ENCODE assay signal across 15 cellular contexts in genomic region chr10:64630534-64630933, GRCh38.
DNase-seq lines count a peak whose midpoint lies in the region; ATAC-seq and TF ChIP-seq lines count a peak whose summit lies in the region.
"Had no signal": no experiment of that assay in that cellular context is flagged by ENCODE, and none has a peak within 500 bp of the region (broad histone marks: within the 10 kb centered on the region; RNA-seq: fewer than 3 reads in every experiment).

No MANE protein-coding gene starts in this region.

- H4K20me1 ChIP-seq in neural progenitor cell (ENCODE audit: low read depth), result no peaks in the 10 kb centered on the region
- H4K20me1 ChIP-seq: BLaER1 treated with 17β-estradiol and CSF1 and Interleukin-3, amounts not matched to agents 10 nM and 100 nM had no signal

- H3K36me3 Mint-ChIP-seq in neural progenitor cell, result no peaks in the 10 kb centered on the region
- H3K36me3 Mint-ChIP-seq: CD8-positive, alpha-beta T cell had no signal

- H3K4me2 ChIP-seq in neural progenitor cell, result no peak overlapping the region
- H3K4me2 ChIP-seq: BLaER1 treated with 17β-estradiol and CSF1 and Interleukin-3, amounts not matched to agents 10 nM and 100 nM; GM23338 had no signal

- no peaks in the 10 kb centered on the region for H3K9me3 ChIP-seq in neural progenitor cell (ENCODE audit: low read depth)

- no peak overlapping the region for H3K9ac ChIP-seq in neural progenitor cell
- H3K9ac ChIP-seq: BLaER1 treated with 17β-estradiol and CSF1 and Interleukin-3, amounts not matched to agents 10 nM and 100 nM had no signal

- DNase-seq in NCI-H82 (lab: John Stamatoyannopoulos, UW) (peak; percentile 7), NCI-H82 treated with DMSO at 0.1 percent for 48 hours (lab: John Stamatoyannopoulos, UW; ENCODE audit: unreplicated experiment) (no peak), NCI-H510A (lab: John Stamatoyannopoulos, UW) (peak; percentile 3), dorsolateral prefrontal cortex (peak in 3 of 10 donors; percentile 24 to 57 (median 43)), neural progenitor cell (ENCODE audit: low spot score) (peak; percentile 5), SK-N-DZ (ENCODE audit: low spot score) (no peak), 8988T (no peak)
- DNase-seq: Calu3; CD8-positive, alpha-beta T cell; HCEC 1CT had no signal

- H3K9me3 Mint-ChIP-seq in neural progenitor cell, result no peaks in the 10 kb centered on the region

- no peak for ATAC-seq in GM18519 (IDR thresholded peaks at IDR 0.05; ENCODE audit: low FRiP score, unreplicated experiment)
- ATAC-seq: CD8-positive, alpha-beta T cell; GM23338 had no signal

- H3K4me1 Mint-ChIP-seq in neural progenitor cell, result peaks cover 7% of the 10 kb centered on the region
- H3K4me1 Mint-ChIP-seq: B cell, GM23338 had no signal

- no peaks in the 10 kb centered on the region for H3K27me3 Mint-ChIP-seq in neural progenitor cell (ENCODE audit: insufficient read depth, low read depth)
- H3K27me3 Mint-ChIP-seq: B cell had no signal

- no peak overlapping the region for H3K4me3 Mint-ChIP-seq in neural progenitor cell
- H3K4me3 Mint-ChIP-seq: B cell; CD8-positive, alpha-beta T cell; GM23338 had no signal

- H3K27ac ChIP-seq in dorsolateral prefrontal cortex (peak overlapping the region in 43 of 59 donors; percentile 3 to 83 (median 52)), neural progenitor cell (no peak overlapping the region)
- H3K27ac ChIP-seq: BLaER1 treated with 17β-estradiol and CSF1 and Interleukin-3, amounts not matched to agents 10 nM and 100 nM; HL-60 had no signal

- TF ChIP-seq CTCF in dorsolateral prefrontal cortex (IDR thresholded peaks at IDR 0.05 in 54 of 56, conservative IDR thresholded peaks at IDR 0.05 in 2 of 56; ENCODE audit: low read depth in 1 of 56, partially characterized antibody in 56 of 56) (no peak), neural progenitor cell (IDR thresholded peaks at IDR 0.05) (no peak)

- H3K4me3 ChIP-seq in dorsolateral prefrontal cortex (peak overlapping the region in 3 of 59 donors; percentile 7 to 37 (median 13)), neural progenitor cell (no peak overlapping the region)
- H3K4me3 ChIP-seq: BLaER1 treated with 17β-estradiol and CSF1 and Interleukin-3, amounts not matched to agents 10 nM and 100 nM; GM23338 had no signal

- H3K79me2 ChIP-seq in neural progenitor cell (ENCODE audit: low read depth), result no peaks in the 10 kb centered on the region

- H3F3A ChIP-seq in neural progenitor cell (ENCODE audit: low read depth), result no peaks in the 10 kb centered on the region

- no peak overlapping the region for H3K27ac Mint-ChIP-seq in neural progenitor cell
- H3K27ac Mint-ChIP-seq: B cell; CD8-positive, alpha-beta T cell; GM23338 had no signal

- intact Hi-C loops in dorsolateral prefrontal cortex (cut with DNase I), result loop anchor here in 1 of 2 donors (5.0 kb wide), 1 partner anchor 73 kb away; no protein-coding TSS in a partner anchor

- peak overlapping the region; percentile 34 for H2AFZ ChIP-seq in neural progenitor cell (replicated peaks)
- H2AFZ ChIP-seq: GM23338 had no signal

- H3K27me3 ChIP-seq in dorsolateral prefrontal cortex (no peaks in the 10 kb centered on the region), neural progenitor cell (no peaks in the 10 kb centered on the region)
- H3K27me3 ChIP-seq: BLaER1 treated with 17β-estradiol and CSF1 and Interleukin-3, amounts not matched to agents 10 nM and 100 nM had no signal

- H3K4me1 ChIP-seq in neural progenitor cell, result peaks cover 6% of the 10 kb centered on the region
- H3K4me1 ChIP-seq: BLaER1 treated with 17β-estradiol and CSF1 and Interleukin-3, amounts not matched to agents 10 nM and 100 nM had no signal

- H3K36me3 ChIP-seq in neural progenitor cell, result no peaks in the 10 kb centered on the region
- H3K36me3 ChIP-seq: BLaER1 treated with 17β-estradiol and CSF1 and Interleukin-3, amounts not matched to agents 10 nM and 100 nM had no signal

Comparison
In these comparisons a context has a peak if more than half of its experiments do, and no peak if none do; other contexts are left out.
1. DNase-seq: peak in NCI-H82 (single experiment), NCI-H510A (single experiment) and neural progenitor cell (single experiment); none in NCI-H82 treated with DMSO at 0.1 percent for 48 hours (single experiment), SK-N-DZ (single experiment) and 8988T (single experiment).